ENCODE assay signal across 12 cellular contexts in the genomic region with DNA sequence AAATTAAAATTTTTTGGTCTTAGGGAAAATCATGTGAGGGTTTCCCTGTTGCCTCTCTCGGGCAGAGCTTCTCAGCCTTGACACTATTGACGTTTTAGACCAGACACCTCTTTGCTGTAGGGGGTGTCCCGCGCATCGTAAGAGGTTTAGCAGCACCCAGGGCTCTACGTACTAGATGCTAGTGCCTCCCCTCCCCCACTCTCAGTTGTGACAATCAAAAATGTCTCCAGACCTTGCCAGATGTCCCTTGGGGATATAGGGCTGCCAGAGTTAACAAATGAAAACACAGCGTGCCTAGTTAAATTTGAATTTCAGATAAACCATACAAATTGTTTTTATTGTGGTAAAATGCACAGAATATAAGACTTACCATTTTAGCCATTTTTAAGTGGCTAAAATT.
A peak's percentile ranks its signal among the peaks of the same experiment; 100 is the strongest.
DNase-seq lines count a peak whose midpoint lies in the region; ATAC-seq and TF ChIP-seq lines count a peak whose summit lies in the region.
"Had no signal": no experiment of that assay in that cellular context is flagged by ENCODE, and none has a peak within 500 bp of the region (broad histone marks: within the 10 kb centered on the region; RNA-seq: fewer than 3 reads in every experiment).

No MANE protein-coding gene starts in this region.

- no peak for DNase-seq in activated CD8-positive, alpha-beta memory T cell treated with anti-CD3 and anti-CD28 coated beads, Interleukin-2, amount 10 ng/mL, durations not matched to agents 7 days and 5 days
- DNase-seq in activated CD8-positive, alpha-beta memory T cell treated with anti-CD3 and anti-CD28 coated beads for 24 hours: no peak
- DNase-seq in SK-N-DZ (ENCODE audit: low spot score) (peak; percentile 78), cardiac muscle cell (ENCODE audit: low read depth in 1 of 2, low spot score in 1 of 2) (peak in 1 of 2 donors; percentile 37), NCI-H146 treated with DMSO at 0.1 percent for 48 hours (lab: John Stamatoyannopoulos, UW; ENCODE audit: unreplicated experiment) (no peak), erythroblast (lab: John Stamatoyannopoulos, UW) (no peak)
- DNase-seq in stimulated activated naive B cell treated with anti-CD40 and anti-IgM and Interleukin-4, amounts not matched to agents 10 μg/mL and 1 μg/mL and 100 μg/mL, for 72 hours: peak; percentile 26
- DNase-seq: HFFc6, kidney, posterior cingulate gyrus had no signal

- no peak for TF ChIP-seq CTCF in cardiac muscle cell (IDR thresholded peaks at IDR 0.05; ENCODE audit: low read depth, low read length)

- peak overlapping the region; percentile 11 for H3K27ac ChIP-seq in cardiac muscle cell
- H3K27ac ChIP-seq: VCaP had no signal

- H3K9me3 Mint-ChIP-seq in activated CD8-positive, alpha-beta memory T cell treated with anti-CD3 and anti-CD28 coated beads, Interleukin-2, amount 10 ng/mL, durations not matched to agents 7 days and 5 days (ENCODE audit: low read depth): no peaks in the 10 kb centered on the region
- H3K9me3 Mint-ChIP-seq in stimulated activated naive B cell treated with anti-CD40 and anti-IgM and Interleukin-4, amounts not matched to agents 10 μg/mL and 1 μg/mL and 100 μg/mL, for 72 hours: no peaks in the 10 kb centered on the region

- H3K27me3 Mint-ChIP-seq in activated CD8-positive, alpha-beta memory T cell treated with anti-CD3 and anti-CD28 coated beads, Interleukin-2, amount 10 ng/mL, durations not matched to agents 7 days and 5 days: no peaks in the 10 kb centered on the region
- no peaks in the 10 kb centered on the region for H3K27me3 Mint-ChIP-seq in stimulated activated naive B cell treated with anti-CD40 and anti-IgM and Interleukin-4, amounts not matched to agents 10 μg/mL and 1 μg/mL and 100 μg/mL, for 72 hours

- no peaks in the 10 kb centered on the region for H3K9me3 ChIP-seq in cardiac muscle cell (ENCODE audit: low read depth)

- no peaks in the 10 kb centered on the region for H3K36me3 ChIP-seq in cardiac muscle cell

- no peak overlapping the region for H3K4me3 Mint-ChIP-seq in activated CD8-positive, alpha-beta memory T cell treated with anti-CD3 and anti-CD28 coated beads, Interleukin-2, amount 10 ng/mL, durations not matched to agents 7 days and 5 days
- no peak overlapping the region for H3K4me3 Mint-ChIP-seq in stimulated activated naive B cell treated with anti-CD40 and anti-IgM and Interleukin-4, amounts not matched to agents 10 μg/mL and 1 μg/mL and 100 μg/mL, for 72 hours
- H3K4me3 Mint-ChIP-seq: HFFc6 had no signal

- peak overlapping the region; percentile 11 for H3K27ac Mint-ChIP-seq in activated CD8-positive, alpha-beta memory T cell treated with anti-CD3 and anti-CD28 coated beads, Interleukin-2, amount 10 ng/mL, durations not matched to agents 7 days and 5 days
- no peak overlapping the region for H3K27ac Mint-ChIP-seq in stimulated activated naive B cell treated with anti-CD40 and anti-IgM and Interleukin-4, amounts not matched to agents 10 μg/mL and 1 μg/mL and 100 μg/mL, for 72 hours
- H3K27ac Mint-ChIP-seq: HFFc6 had no signal

- peaks cover 47% of the 10 kb centered on the region for H3K4me1 Mint-ChIP-seq in activated CD8-positive, alpha-beta memory T cell treated with anti-CD3 and anti-CD28 coated beads, Interleukin-2, amount 10 ng/mL, durations not matched to agents 7 days and 5 days
- peaks cover 31 to 39% of the 10 kb centered on the region in 2 donors for H3K4me1 Mint-ChIP-seq in stimulated activated naive B cell treated with anti-CD40 and anti-IgM and Interleukin-4, amounts not matched to agents 10 μg/mL and 1 μg/mL and 100 μg/mL, for 72 hours

- no peaks in the 10 kb centered on the region for H3K27me3 ChIP-seq in cardiac muscle cell

- ATAC-seq in activated CD8-positive, alpha-beta memory T cell treated with anti-CD3 and anti-CD28 coated beads, Interleukin-2, amount 10 ng/mL, durations not matched to agents 7 days and 5 days: no peak
- ATAC-seq in stimulated activated naive B cell treated with anti-CD40 and anti-IgM and Interleukin-4, amounts not matched to agents 10 μg/mL and 1 μg/mL and 100 μg/mL, for 72 hours (replicated peaks): peak; percentile 46 to 83
- ATAC-seq in GM21619 (IDR thresholded peaks at IDR 0.05; ENCODE audit: unreplicated experiment): no peak

- no peak overlapping the region for H3K4me3 ChIP-seq in cardiac muscle cell

- TF ChIP-seq POLR2A in erythroblast (IDR thresholded peaks at IDR 0.05; ENCODE audit: low read length): no peak

- CTCF ChIA-PET in activated CD8-positive, alpha-beta memory T cell treated with anti-CD3 and anti-CD28 coated beads, Interleukin-2, amount 10 ng/mL, durations not matched to agents 7 days and 5 days (lab: Charles Lee): interaction anchor here (0.6 to 1.5 kb wide), 4 partner anchors 13 to 407 kb away, joined by 3 to 6 read pairs (median 3); no protein-coding TSS in a partner anchor

- H3K4me1 ChIP-seq in cardiac muscle cell (ENCODE audit: low read depth): peaks cover 25% of the 10 kb centered on the region

- peaks cover 6% of the 10 kb centered on the region for H3K36me3 Mint-ChIP-seq in activated CD8-positive, alpha-beta memory T cell treated with anti-CD3 and anti-CD28 coated beads, Interleukin-2, amount 10 ng/mL, durations not matched to agents 7 days and 5 days
- no peaks in the 10 kb centered on the region for H3K36me3 Mint-ChIP-seq in stimulated activated naive B cell treated with anti-CD40 and anti-IgM and Interleukin-4, amounts not matched to agents 10 μg/mL and 1 μg/mL and 100 μg/mL, for 72 hours

Comparison
In these comparisons a context has a peak if more than half of its experiments do, and no peak if none do; other contexts are left out.
1. ATAC-seq: peak in stimulated activated naive B cell treated with anti-CD40 and anti-IgM and Interleukin-4, amounts not matched to agents 10 μg/mL and 1 μg/mL and 100 μg/mL, for 72 hours (2 of 2); none in activated CD8-positive, alpha-beta memory T cell treated with anti-CD3 and anti-CD28 coated beads, Interleukin-2, amount 10 ng/mL, durations not matched to agents 7 days and 5 days (single experiment) and GM21619 (single experiment).
2. DNase-seq: peak in SK-N-DZ (single experiment) and stimulated activated naive B cell treated with anti-CD40 and anti-IgM and Interleukin-4, amounts not matched to agents 10 μg/mL and 1 μg/mL and 100 μg/mL, for 72 hours (single experiment); none in activated CD8-positive, alpha-beta memory T cell treated with anti-CD3 and anti-CD28 coated beads, Interleukin-2, amount 10 ng/mL, durations not matched to agents 7 days and 5 days (single experiment), activated CD8-positive, alpha-beta memory T cell treated with anti-CD3 and anti-CD28 coated beads for 24 hours (single experiment), NCI-H146 treated with DMSO at 0.1 percent for 48 hours (single experiment) and erythroblast (0 of 2).